33 cellular contexts compared by ENCODE assay signal in the genomic region with DNA sequence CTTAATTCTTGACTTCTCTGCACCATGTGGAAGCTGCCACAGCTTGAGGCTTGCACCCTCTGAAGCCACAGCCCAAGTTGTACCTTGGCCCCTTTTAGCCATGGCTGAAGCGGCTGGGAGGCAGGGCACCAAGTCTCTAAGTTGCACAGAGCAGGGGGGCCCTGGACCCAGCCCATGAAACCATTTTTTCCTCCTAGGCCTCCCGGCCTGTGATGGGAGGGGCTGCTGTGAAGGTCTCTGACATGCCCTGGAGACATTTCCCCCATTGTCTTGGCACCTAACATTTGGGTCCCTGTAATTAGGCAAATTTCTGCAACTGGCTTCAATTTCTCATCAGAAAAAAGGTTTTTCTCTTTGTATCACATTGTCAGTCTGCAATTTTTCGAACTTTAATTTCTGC.
"Had no signal": no experiment of that assay in that cellular context is flagged by ENCODE, and none has a peak within 500 bp of the region (broad histone marks: within the 10 kb centered on the region; RNA-seq: fewer than 3 reads in every experiment).

No MANE protein-coding gene starts in this region.

- H3K27ac ChIP-seq: adrenal gland, body of pancreas, brain microvascular endothelial cell, breast epithelium, VCaP had no signal

- FAIRE-seq: astrocyte, TTC549 had no signal

- H3K4me3 ChIP-seq: adrenal gland, body of pancreas, breast epithelium had no signal

- H3K27me3 ChIP-seq: adrenal gland, body of pancreas, brain microvascular endothelial cell, breast epithelium had no signal

- ATAC-seq: activated CD8-positive, alpha-beta T cell treated with anti-CD3 and anti-CD28 coated beads for 36 hours; activated naive CD4-positive, alpha-beta T cell treated with anti-CD3 and anti-CD28 coated beads, Interleukin-2, amount 50 U/mL, for 72 hours; activated T-cell treated with anti-CD3 and anti-CD28 coated beads, Interleukin-2, amount 50 U/mL, for 4 hours; activated T-cell treated with anti-CD3 and anti-CD28 coated beads, Interleukin-2, amount 50 U/mL, for 72 hours; activated T-helper 17 cell treated with anti-CD3 and anti-CD28 coated beads, Interleukin-2, amount 50 U/mL, for 72 hours; body of pancreas had no signal

- H3K36me3 ChIP-seq: adrenal gland, brain microvascular endothelial cell, breast epithelium had no signal

- DNase-seq: activated B cell treated with CpG ODN at 0.5 μM for 24 hours; activated CD4-positive, alpha-beta memory T cell treated with anti-CD3 and anti-CD28 coated beads for 36 hours; activated CD4-positive, alpha-beta T cell treated with anti-CD3 and anti-CD28 coated beads for 4 hours; activated CD4-positive, alpha-beta T cell treated with anti-CD3 and anti-CD28 coated beads, Interleukin-2, amount 10 ng/mL, durations not matched to agents 24 days and 14 days; activated CD4-positive, alpha-beta T cell treated with anti-CD3 and anti-CD28 coated beads, Interleukin-2, amount 50 U/mL, for 1 hour; activated CD4-positive, alpha-beta T cell treated with anti-CD3 and anti-CD28 coated beads, Interleukin-2, amount 50 U/mL, for 4 hours; activated CD4-positive, CD25-positive, alpha-beta regulatory T cell treated with anti-CD3 and anti-CD28 coated beads, Interleukin-2, amount 50 U/mL, for 72 hours; activated CD8-positive, alpha-beta memory T cell treated with anti-CD3 and anti-CD28 coated beads, Interleukin-2, amount 50 U/mL, for 4 hours; activated CD8-positive, alpha-beta T cell treated with anti-CD3 and anti-CD28 coated beads for 36 hours; activated effector memory CD4-positive, alpha-beta T cell treated with anti-CD3 and anti-CD28 coated beads, Interleukin-2, amount 50 U/mL, for 16 hours; activated gamma-delta T cell treated with Interleukin-2 at 50 U/mL for 16 hours; activated naive CD4-positive, alpha-beta T cell; activated naive CD4-positive, alpha-beta T cell treated with anti-CD3 and anti-CD28 coated beads for 36 hours; activated naive CD4-positive, alpha-beta T cell treated with anti-CD3 and anti-CD28 coated beads, Interleukin-2, amount 50 U/mL, for 16 hours; activated naive CD8-positive, alpha-beta T cell treated with anti-CD3 and anti-CD28 coated beads for 36 hours; activated T-cell treated with anti-CD3 and anti-CD28 coated beads for 4 hours; activated T-cell treated with anti-CD3 and anti-CD28 coated beads, Interleukin-2, amount 50 U/mL, for 1 hour; activated T-cell treated with anti-CD3 and anti-CD28 coated beads, Interleukin-2, amount 50 U/mL, for 4 hours; activated T-cell treated with anti-CD3 and anti-CD28 coated beads, Interleukin-2, amount 50 U/mL, for 72 hours; adrenal gland; amniotic stem cell; aorta; body of pancreas; brain microvascular endothelial cell; central memory CD4-positive, alpha-beta T cell; T-helper 2 cell; T-helper 9 cell had no signal

- H3K4me1 ChIP-seq: adrenal gland, body of pancreas had no signal
